In the genomic region with DNA sequence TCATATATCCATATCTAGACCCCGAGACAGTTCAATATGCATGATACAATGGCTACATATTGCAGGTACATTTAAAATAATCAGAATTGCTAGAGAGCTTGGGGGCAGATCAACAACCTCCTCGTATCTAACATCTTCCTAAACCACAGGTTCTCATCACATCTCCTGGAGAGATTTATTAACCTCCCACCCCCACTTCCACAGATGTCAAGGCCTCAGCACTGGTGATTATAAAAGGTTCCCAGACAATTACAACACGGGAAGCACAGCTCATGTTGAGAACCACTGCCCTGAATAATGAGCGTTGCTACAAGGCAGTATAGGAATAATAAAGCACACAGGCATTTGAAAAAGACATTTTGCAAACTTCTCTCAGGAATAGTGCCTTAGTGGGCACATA, we compare ENCODE assay signal across 24 cellular contexts. TPM values are rescaled to one million over a fixed set of nuclear protein-coding genes. Genes with fewer than 3 reads are reported as not detected.
DNase-seq lines count a peak whose midpoint lies in the region; TF ChIP-seq lines count a peak whose summit lies in the region.
"Had no signal": no experiment of that assay in that cellular context is flagged by ENCODE, and none has a peak within 500 bp of the region (broad histone marks: within the 10 kb centered on the region; RNA-seq: fewer than 3 reads in every experiment).

No MANE protein-coding gene starts in this region.

- no peaks in the 10 kb centered on the region for H3K36me3 ChIP-seq in colonic mucosa
- H3K36me3 ChIP-seq: breast epithelium, suprapubic skin had no signal

- no peak overlapping the region for H3K27ac ChIP-seq in colonic mucosa
- H3K27ac ChIP-seq: breast epithelium, suprapubic skin had no signal

- intact Hi-C loops in colonic mucosa (cut with DNase I), result no loop called here

- no peaks in the 10 kb centered on the region for H3K27me3 Mint-ChIP-seq in type B pancreatic cell
- H3K27me3 Mint-ChIP-seq: activated CD4-positive, alpha-beta T cell treated with anti-CD3 and anti-CD28 coated beads for 36 hours had no signal

- H3K9me3 Mint-ChIP-seq in type B pancreatic cell, result no peaks in the 10 kb centered on the region
- H3K9me3 Mint-ChIP-seq: stimulated activated effector memory CD8-positive, alpha-beta T cell treated with anti-CD3 and anti-CD28 coated beads, Interleukin-12 subunit alpha, Interleukin-12 subunit beta, amount 100 ng/mL, for 72 hours; T-helper 1 cell treated with Interleukin-12 subunit alpha and Interleukin-12 subunit beta and Interleukin-4 antibody, amounts not matched to agents 30 μg/mL and 1 μg/mL, for 36 hours had no signal

- no peak overlapping the region for H3K4me3 ChIP-seq in skeletal muscle cell (ENCODE audit: low read depth, low read length)
- no peak overlapping the region for H3K4me3 ChIP-seq in colonic mucosa
- H3K4me3 ChIP-seq: breast epithelium, suprapubic skin had no signal

- no peaks in the 10 kb centered on the region for H3K9me3 ChIP-seq in colonic mucosa
- H3K9me3 ChIP-seq: breast epithelium, Caco-2, suprapubic skin had no signal

- H3K27me3 ChIP-seq in colonic mucosa, result no peaks in the 10 kb centered on the region
- H3K27me3 ChIP-seq: breast epithelium, suprapubic skin had no signal

- peak; percentile 64 for DNase-seq in NCI-H82 (lab: John Stamatoyannopoulos, UW)
- no peak for DNase-seq in NCI-H82 treated with DMSO at 0.1 percent for 48 hours (lab: John Stamatoyannopoulos, UW; ENCODE audit: unreplicated experiment)
- DNase-seq in NCI-H226, result peak; percentile 62
- peak; percentile 38 for DNase-seq in glomerular visceral epithelial cell (ENCODE audit: extremely low spot score)
- peak; percentile 32 for DNase-seq in skeletal muscle cell (ENCODE audit: low read depth)
- no peak for DNase-seq in stimulated activated CD4-positive, alpha-beta T cell treated with anti-CD3 and anti-CD28 coated beads, Interleukin-4, amount 100 ng/mL, for 1 hour
- no peak for DNase-seq in type B pancreatic cell (ENCODE audit: extremely low spot score, unreplicated experiment)
- no peak for DNase-seq in colonic mucosa
- DNase-seq: activated CD4-positive, alpha-beta T cell treated with anti-CD3 and anti-CD28 coated beads for 36 hours; activated CD8-positive, alpha-beta memory T cell treated with anti-CD3 and anti-CD28 coated beads for 24 hours; activated gamma-delta T cell treated with Interleukin-2 at 50 U/mL for 16 hours; activated T-cell treated with anti-CD3 and anti-CD28 coated beads, Interleukin-2, amount 50 U/mL, for 1 hour; Caco-2; DND-41; HCEC 1CT; NCI-H1105 treated with DMSO at 0.1 percent for 48 hours; NCI-H2081 treated with DMSO at 0.1 percent for 48 hours; NCI-H510A treated with DMSO at 0.1 percent for 48 hours; occipital lobe; RPMI8226 had no signal

- H3K36me3 Mint-ChIP-seq in type B pancreatic cell, result no peaks in the 10 kb centered on the region

- H3K4me1 ChIP-seq in colonic mucosa, result no peaks in the 10 kb centered on the region
- H3K4me1 ChIP-seq: breast epithelium, suprapubic skin had no signal

- peaks cover 25% of the 10 kb centered on the region for H3K4me1 Mint-ChIP-seq in type B pancreatic cell (ENCODE audit: unreplicated experiment)
- H3K4me1 Mint-ChIP-seq: activated CD4-positive, alpha-beta T cell treated with anti-CD3 and anti-CD28 coated beads for 36 hours had no signal

- no peak overlapping the region for H3K9ac ChIP-seq in colonic mucosa (ENCODE audit: low read depth in 2 of 2, low read length in 2 of 2)

- H3K27ac Mint-ChIP-seq in type B pancreatic cell, result no peak overlapping the region
- H3K27ac Mint-ChIP-seq: activated CD4-positive, alpha-beta T cell treated with anti-CD3 and anti-CD28 coated beads for 36 hours; stimulated activated effector memory CD8-positive, alpha-beta T cell treated with anti-CD3 and anti-CD28 coated beads, Interleukin-12 subunit alpha, Interleukin-12 subunit beta, amount 100 ng/mL, for 72 hours; T-helper 1 cell treated with Interleukin-12 subunit alpha and Interleukin-12 subunit beta and Interleukin-4 antibody, amounts not matched to agents 30 μg/mL and 1 μg/mL, for 36 hours had no signal

- TF ChIP-seq CTCF in type B pancreatic cell (conservative IDR thresholded peaks at IDR 0.05) (no peak), colonic mucosa (IDR thresholded peaks at IDR 0.05) (no peak)

- no peak overlapping the region for H3K4me3 Mint-ChIP-seq in type B pancreatic cell
- H3K4me3 Mint-ChIP-seq: activated CD4-positive, alpha-beta T cell treated with anti-CD3 and anti-CD28 coated beads for 36 hours; stimulated activated effector memory CD8-positive, alpha-beta T cell treated with anti-CD3 and anti-CD28 coated beads, Interleukin-12 subunit alpha, Interleukin-12 subunit beta, amount 100 ng/mL, for 72 hours; T-helper 1 cell treated with Interleukin-12 subunit alpha and Interleukin-12 subunit beta and Interleukin-4 antibody, amounts not matched to agents 30 μg/mL and 1 μg/mL, for 36 hours had no signal

RNA-seq across cellular contexts. Expression of a gene that starts 42.8 kb away (rescaled TPM):
- total RNA-seq in type B pancreatic cell (ENCODE audit: low replicate concordance) (33.4 and 51.6 TPM in 2 replicates), colonic mucosa (10 to 100 TPM; 43.7 to 66.3 TPM)

Comparison
In these comparisons a context has a peak if more than half of its experiments do, and no peak if none do; other contexts are left out.
1. DNase-seq: peak in NCI-H82 (single experiment), NCI-H226 (single experiment), glomerular visceral epithelial cell (single experiment) and skeletal muscle cell (single experiment); none in NCI-H82 treated with DMSO at 0.1 percent for 48 hours (single experiment), stimulated activated CD4-positive, alpha-beta T cell treated with anti-CD3 and anti-CD28 coated beads, Interleukin-4, amount 100 ng/mL, for 1 hour (single experiment), type B pancreatic cell (single experiment) and colonic mucosa (single experiment).